ENCODE assay signal across 9 cellular contexts in the genomic region with DNA sequence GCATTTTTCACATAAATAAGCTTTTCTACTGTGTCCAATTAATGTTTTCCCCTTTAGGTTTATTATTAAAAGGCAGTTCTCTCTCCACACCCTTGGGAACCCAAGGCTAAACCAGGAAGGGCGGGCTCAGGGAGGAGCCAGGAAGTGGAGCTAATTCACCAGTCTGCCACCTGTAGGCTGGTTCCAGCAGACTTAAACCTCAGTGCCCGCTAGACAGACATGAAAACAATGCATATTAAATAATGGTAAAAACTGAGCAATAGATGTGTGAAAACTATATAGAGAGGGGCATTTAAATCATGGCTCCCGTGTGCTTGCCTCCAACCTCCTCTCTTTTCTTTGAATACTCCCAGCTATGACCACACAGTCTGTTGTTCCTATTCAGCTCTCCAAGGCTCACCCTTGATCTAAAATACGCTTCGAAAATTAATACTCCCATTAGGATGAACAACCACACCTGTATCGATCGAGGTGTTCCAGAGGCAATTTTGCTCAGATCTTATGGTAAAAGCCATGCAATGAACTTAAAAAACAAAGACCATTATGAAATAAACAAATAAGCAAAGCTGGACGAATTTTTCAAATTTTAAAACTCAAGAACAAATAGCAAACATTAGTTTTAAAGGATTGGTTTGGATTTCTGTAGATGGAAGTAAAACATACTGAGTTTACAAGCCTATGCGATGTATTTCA.
DNase-seq lines count a peak whose midpoint lies in the region; ATAC-seq, FAIRE-seq and TF ChIP-seq lines count a peak whose summit lies in the region.
"Had no signal": no experiment of that assay in that cellular context is flagged by ENCODE, and none has a peak within 500 bp of the region (broad histone marks: within the 10 kb centered on the region; RNA-seq: fewer than 3 reads in every experiment).

No MANE protein-coding gene starts in this region.

- H3K4me1 ChIP-seq in keratinocyte (ENCODE audit: control insufficient read depth, extremely low read depth, insufficient read depth, low read length) = no peaks in the 10 kb centered on the region
- no peaks in the 10 kb centered on the region for H3K4me1 ChIP-seq in CD8-positive, alpha-beta memory T cell (ENCODE audit: insufficient read depth, low read length)
- H3K4me1 ChIP-seq: adrenal gland had no signal

- FAIRE-seq in keratinocyte (lab: Jason Lieb, UNC) = peak; percentile 29

- dilution Hi-C loops in keratinocyte (cut with MboI; ENCODE audit: extremely low pct_ligation_motif_present, low sequenced_read_pairs) = no loop called here

- no peaks in the 10 kb centered on the region for H3K36me3 ChIP-seq in keratinocyte (ENCODE audit: control insufficient read depth in 2 of 2, extremely low read depth in 1 of 2, insufficient read depth in 2 of 2, low read length in 2 of 2)
- H3K36me3 ChIP-seq in CD8-positive, alpha-beta memory T cell (ENCODE audit: insufficient read depth, low read length) = no peaks in the 10 kb centered on the region
- H3K36me3 ChIP-seq: adrenal gland had no signal

- H4K20me1 ChIP-seq in keratinocyte (ENCODE audit: control insufficient read depth, extremely low read depth, insufficient read depth, low read length) = no peaks in the 10 kb centered on the region

- H3K4me3 Mint-ChIP-seq in HFFc6 = no peak overlapping the region
- H3K4me3 Mint-ChIP-seq in CD14-positive monocyte = peak overlapping the region in 1 of 2 donors; percentile 56
- H3K4me3 Mint-ChIP-seq in CD8-positive, alpha-beta memory T cell = no peak overlapping the region

- no peak overlapping the region for H3K27ac ChIP-seq in keratinocyte (ENCODE audit: control insufficient read depth, insufficient read depth, low read length)
- H3K27ac ChIP-seq in CD8-positive, alpha-beta memory T cell (ENCODE audit: low read depth, low read length) = no peak overlapping the region
- H3K27ac ChIP-seq: adrenal gland had no signal

- no peaks in the 10 kb centered on the region for H3K9me3 ChIP-seq in keratinocyte (ENCODE audit: control insufficient read depth, low read depth, low read length)
- no peaks in the 10 kb centered on the region for H3K9me3 ChIP-seq in CD8-positive, alpha-beta memory T cell (ENCODE audit: low read length)
- H3K9me3 ChIP-seq: adrenal gland had no signal

- peak; percentile 76 for ATAC-seq in SK-N-SH treated with all-trans-retinoic acid at 6 μM for 48 hours

- no peaks in the 10 kb centered on the region; the same call in 1 of the 2 replicates for H3K9me3 Mint-ChIP-seq in HFFc6
- peaks cover 6 to 32% (median 16%) of the 10 kb centered on the region in 7 donors for H3K9me3 Mint-ChIP-seq in CD14-positive monocyte
- H3K9me3 Mint-ChIP-seq in CD8-positive, alpha-beta memory T cell = peaks cover 0 to 22% (median 6%) of the 10 kb centered on the region in 5 donors

- H3K36me3 Mint-ChIP-seq in HFFc6 (ENCODE audit: low read depth) = no peaks in the 10 kb centered on the region
- peaks cover 2% of the 10 kb centered on the region in 2 donors for H3K36me3 Mint-ChIP-seq in CD14-positive monocyte
- H3K36me3 Mint-ChIP-seq in CD8-positive, alpha-beta memory T cell = no peaks in the 10 kb centered on the region

- DNase-seq in Ammon's horn (ENCODE audit: low spot score) = peak; percentile 34
- no peak for DNase-seq in HFFc6
- DNase-seq in keratinocyte (ENCODE audit: low read depth, low spot score) = no peak
- DNase-seq in NCI-H2107 (lab: John Stamatoyannopoulos, UW) = no peak
- no peak for DNase-seq in CD1c-positive myeloid dendritic cell (ENCODE audit: extremely low spot score)
- DNase-seq in CD14-positive monocyte (ENCODE audit: low spot score) = no peak
- no peak for DNase-seq in CD8-positive, alpha-beta memory T cell

- H3K9me1 ChIP-seq in keratinocyte (ENCODE audit: control insufficient read depth, extremely low read depth, insufficient read depth, low read length) = no peaks in the 10 kb centered on the region

- H3K79me2 ChIP-seq in keratinocyte (ENCODE audit: control insufficient read depth, insufficient read depth, low read length) = no peaks in the 10 kb centered on the region

- H2AFZ ChIP-seq in keratinocyte (ENCODE audit: control insufficient read depth, low read length) = no peak overlapping the region

- no peak overlapping the region for H3K4me2 ChIP-seq in keratinocyte (ENCODE audit: control insufficient read depth, extremely low read depth, insufficient read depth, low read depth, low read length)

- peaks cover 6% of the 10 kb centered on the region; the same call in 1 of the 2 replicates for H3K4me1 Mint-ChIP-seq in HFFc6 (ENCODE audit: low read depth)
- H3K4me1 Mint-ChIP-seq in CD14-positive monocyte = no peaks in the 10 kb centered on the region
- peaks cover 2 to 12% (median 8%) of the 10 kb centered on the region in 3 donors for H3K4me1 Mint-ChIP-seq in CD8-positive, alpha-beta memory T cell

- TF ChIP-seq CTCF in HFFc6 (IDR thresholded peaks at IDR 0.05) = peak; percentile 31; the same call in 1 of the 2 replicates
- peak; percentile 27 to 57 (median 55) for TF ChIP-seq CTCF in keratinocyte (optimal IDR thresholded peaks at IDR 0.05 in 1 of 3, IDR thresholded peaks at IDR 0.05 in 1 of 3, conservative IDR thresholded peaks at IDR 0.05 in 1 of 3; ENCODE audit: extremely low read depth in 1 of 3, insufficient read depth in 2 of 3, low read length in 3 of 3)
- no peak for TF ChIP-seq CTCF in CD14-positive monocyte (IDR thresholded peaks at IDR 0.05)

- no peak overlapping the region for H3K9ac ChIP-seq in keratinocyte (ENCODE audit: control insufficient read depth, extremely low read depth, insufficient read depth, low read length)

- intact Hi-C loops in CD14-positive monocyte (cut with micrococcal nuclease) = no loop called here

- POLR2A ChIA-PET in CD8-positive, alpha-beta memory T cell (lab: Charles Lee) = no interaction called here

- no peak overlapping the region for H3K4me3 ChIP-seq in keratinocyte (ENCODE audit: control insufficient read depth in 2 of 3, extremely low read depth in 1 of 3, insufficient read depth in 2 of 3, low read depth in 1 of 3, low read length in 3 of 3)
- H3K4me3 ChIP-seq in CD8-positive, alpha-beta memory T cell (ENCODE audit: low read length) = no peak overlapping the region

- CTCF ChIA-PET in CD8-positive, alpha-beta memory T cell (lab: Charles Lee) = no interaction called here

- H3K27ac Mint-ChIP-seq in HFFc6 (no peak overlapping the region), CD14-positive monocyte (no peak overlapping the region)
- H3K27ac Mint-ChIP-seq in CD8-positive, alpha-beta memory T cell = no peak overlapping the region

- peaks cover 35% of the 10 kb centered on the region for H3K27me3 ChIP-seq in keratinocyte (ENCODE audit: control insufficient read depth, extremely low read depth, insufficient read depth, low read length)
- H3K27me3 ChIP-seq in CD8-positive, alpha-beta memory T cell (ENCODE audit: insufficient read depth, low read length, poor library complexity, severe bottlenecking) = no peaks in the 10 kb centered on the region

- H3K27me3 Mint-ChIP-seq in HFFc6 (ENCODE audit: insufficient read depth) = peaks cover 53% of the 10 kb centered on the region
- H3K27me3 Mint-ChIP-seq in CD14-positive monocyte (ENCODE audit: low read depth in 3 of 3) = peaks cover 45 to 58% (median 54%) of the 10 kb centered on the region in 3 donors
- peaks cover 40 to 57% of the 10 kb centered on the region in 2 donors for H3K27me3 Mint-ChIP-seq in CD8-positive, alpha-beta memory T cell

TF ChIP-seq in SK-N-SH treated with all-trans-retinoic acid at 6 μM for 48 hours, 23 proteins besides CTCF, POLR2A, EP300 and RAD21:
- TF ChIP-seq ESRRG (CRISPR knock-in tag; IDR thresholded peaks at IDR 0.05) (no peak), GLIS3 (CRISPR knock-in tag; IDR thresholded peaks at IDR 0.05) (no peak), TCF4 (CRISPR knock-in tag; IDR thresholded peaks at IDR 0.05; ENCODE audit: borderline replicate concordance) (no peak), ZNF70 (CRISPR knock-in tag; IDR thresholded peaks at IDR 0.05) (no peak), BACH2 (CRISPR knock-in tag; IDR thresholded peaks at IDR 0.05; ENCODE audit: borderline replicate concordance) (no peak), OSR1 (CRISPR knock-in tag; IDR thresholded peaks at IDR 0.05) (no peak), PATZ1 (CRISPR knock-in tag; IDR thresholded peaks at IDR 0.05; ENCODE audit: borderline replicate concordance) (no peak), ZFP3 (CRISPR knock-in tag; IDR thresholded peaks at IDR 0.05) (no peak)
